ENCODE assay signal across 8 cellular contexts in the genomic region with DNA sequence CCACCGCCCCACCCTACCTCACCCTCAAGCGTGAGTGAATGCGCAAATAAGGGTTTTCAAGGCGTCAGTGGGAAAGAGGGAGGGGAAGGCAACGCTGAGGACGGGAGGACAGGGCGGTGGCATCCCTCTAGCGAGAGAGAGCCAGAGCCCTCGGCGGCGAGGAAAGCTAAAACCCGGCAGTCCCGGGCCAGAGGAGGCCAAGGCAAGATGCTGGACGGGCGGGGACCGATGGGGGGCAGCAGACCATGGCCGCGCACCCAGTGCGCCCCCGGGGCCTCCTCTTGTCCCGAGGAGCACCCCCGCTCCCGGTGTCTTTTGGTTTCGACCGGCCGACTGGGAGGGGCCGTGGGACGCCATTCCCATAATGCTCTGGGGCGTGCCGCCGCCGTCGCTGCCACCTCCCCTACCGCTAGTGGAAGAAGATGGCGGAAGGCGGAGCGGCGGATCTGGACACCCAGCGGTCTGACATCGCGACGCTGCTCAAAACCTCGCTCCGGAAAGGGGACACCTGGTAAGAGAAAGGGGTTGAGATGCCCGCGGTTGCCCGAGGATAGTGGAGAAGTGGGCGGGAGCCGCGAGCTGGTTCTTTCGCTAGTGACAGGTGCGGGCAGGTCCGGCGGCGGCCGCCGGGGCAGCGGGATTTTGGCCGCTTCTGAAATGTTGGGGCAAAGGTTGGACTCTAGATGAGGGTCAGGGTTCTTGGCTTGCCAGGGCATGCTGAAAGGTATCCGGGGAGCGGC. TPM values are rescaled to one million over a fixed set of nuclear protein-coding genes. Genes with fewer than 3 reads are reported as not detected.
DNase-seq lines count a peak whose midpoint lies in the region; ATAC-seq and TF ChIP-seq lines count a peak whose summit lies in the region.

A gene (plus strand): TSS at position 412 of the 740 bp plus-strand sequence. CDS start 11 bp downstream, at position 423.

- intact Hi-C loops in CD4-positive, alpha-beta memory T cell (cut with micrococcal nuclease): loop anchor here (1.0 to 10.0 kb wide), 8 partner anchors 37 to 1520 kb away; a partner anchor contains a TSS

- H3K27me3 ChIP-seq in CD4-positive, alpha-beta memory T cell (ENCODE audit: insufficient read depth, low read length): no peaks in the 10 kb centered on the region
- H3K27me3 ChIP-seq in lung (ENCODE audit: control insufficient read depth, insufficient read depth): no peaks in the 10 kb centered on the region

- peaks cover 31 to 76% (median 41%) of the 10 kb centered on the region in 4 donors for H3K4me1 Mint-ChIP-seq in CD4-positive, alpha-beta memory T cell

- no peaks in the 10 kb centered on the region for H3K27me3 Mint-ChIP-seq in CD4-positive, alpha-beta memory T cell

- H3K27ac ChIP-seq in CD4-positive, alpha-beta memory T cell (ENCODE audit: low read depth, low read length): peak within 1 kb of the TSS; percentile 90
- H3K27ac ChIP-seq in lung (ENCODE audit: low read depth in 1 of 2, low read length in 1 of 2): peak within 1 kb of the TSS; percentile 87 to 96

- no peaks in the 10 kb centered on the region for H3K9me3 ChIP-seq in CD4-positive, alpha-beta memory T cell (ENCODE audit: control insufficient read depth in 1 of 2, low read length in 2 of 2)
- no peaks in the 10 kb centered on the region for H3K9me3 ChIP-seq in lung (ENCODE audit: control insufficient read depth in 2 of 2, insufficient read depth in 1 of 2, low read length in 1 of 2)

- CTCF ChIA-PET in CD4-positive, alpha-beta memory T cell (lab: Charles Lee; ENCODE audit: partially characterized antibody): interaction anchor here (0.7 to 1.4 kb wide), 7 partner anchors 9 to 207 kb away, joined by 3 to 5 read pairs (median 3); a partner anchor contains a TSS

- peak; percentile 34 for TF ChIP-seq CTCF in lung (IDR thresholded peaks at IDR 0.05; ENCODE audit: control extremely low read depth, extremely low read depth)

- no peaks in the 10 kb centered on the region for H3K36me3 ChIP-seq in CD4-positive, alpha-beta memory T cell (ENCODE audit: insufficient read depth, low read length)
- no peaks in the 10 kb centered on the region for H3K36me3 ChIP-seq in lung (ENCODE audit: control insufficient read depth in 2 of 2, insufficient read depth in 2 of 2, low read length in 2 of 2)

- WGBS in lung, 2 donors: 0% methylated on average over 55 to 61 of the region's 61 CpGs

- peak; percentile 95 to 98 (median 97) for DNase-seq in CD4-positive, alpha-beta memory T cell
- peak; percentile 74 for DNase-seq in NCI-H82 treated with DMSO at 0.1 percent for 48 hours (lab: John Stamatoyannopoulos, UW; ENCODE audit: unreplicated experiment)
- DNase-seq in activated CD8-positive, alpha-beta memory T cell treated with anti-CD3 and anti-CD28 coated beads for 1 hour (ENCODE audit: extremely low read depth in 1 of 2, low read depth in 1 of 2): peak; percentile 90 to 93
- DNase-seq in effector CD4-positive, alpha-beta T cell: peak; percentile 92
- DNase-seq in lung (ENCODE audit: low spot score): peak; percentile 97
- DNase-seq in stimulated activated CD4-positive, alpha-beta T cell treated with anti-CD3 and anti-CD28 coated beads, TNF-alpha, amount 100 ng/mL, for 4 hours (ENCODE audit: low read depth in 3 of 3): peak; percentile 89 to 92 (median 92)

- H3K27ac Mint-ChIP-seq in CD4-positive, alpha-beta memory T cell: peak within 1 kb of the TSS; percentile 95 to 100 (median 99)

- H3K4me3 ChIP-seq in CD4-positive, alpha-beta memory T cell (ENCODE audit: low read length in 2 of 2): peak within 1 kb of the TSS; percentile 82 to 94
- H3K4me3 ChIP-seq in lung: peak within 1 kb of the TSS; percentile 97

- peak within 1 kb of the TSS; percentile 93 to 100 (median 98) for H3K4me3 Mint-ChIP-seq in CD4-positive, alpha-beta memory T cell

- peaks cover 71% of the 10 kb centered on the region for H3K4me1 ChIP-seq in CD4-positive, alpha-beta memory T cell (ENCODE audit: insufficient read depth, low read length)
- H3K4me1 ChIP-seq in lung (ENCODE audit: control insufficient read depth in 2 of 2, insufficient read depth in 2 of 2, low read length in 2 of 2): peaks cover 6 to 16% of the 10 kb centered on the region in 2 donors

- H3K9me3 Mint-ChIP-seq in CD4-positive, alpha-beta memory T cell: peaks cover 0 to 2% (median 0%) of the 10 kb centered on the region in 8 donors

- H3K36me3 Mint-ChIP-seq in CD4-positive, alpha-beta memory T cell: peaks cover 11 to 24% of the 10 kb centered on the region in 2 donors

- ATAC-seq in GM19438 (IDR thresholded peaks at IDR 0.05; ENCODE audit: low read depth, unreplicated experiment): peak; percentile 76
- ATAC-seq in HG03575 (IDR thresholded peaks at IDR 0.05; ENCODE audit: extremely low read depth, insufficient number of reproducible peaks, low FRiP score, unreplicated experiment): peak; percentile 48
- ATAC-seq in lung (ENCODE audit: insufficient read depth, low FRiP score): peak; percentile 96

- POLR2A ChIA-PET in CD4-positive, alpha-beta memory T cell (lab: Charles Lee; ENCODE audit: partially characterized antibody): interaction anchor here (0.8 to 3.7 kb wide), 22 partner anchors 9 to 1962 kb away, joined by 3 to 23 read pairs (median 4); a partner anchor contains a TSS

RNA-seq across cellular contexts. Expression of the gene that starts here (rescaled TPM):
- 100 to 1,000 TPM; 150 to 156 TPM for total RNA-seq in CD4-positive, alpha-beta memory T cell
- 10 to 100 TPM; 79.1 to 87.4 TPM for polyA plus RNA-seq in CD4-positive, alpha-beta memory T cell
- 100 to 1,000 TPM in 1 of 2 donors, 10 to 100 TPM in 1; 77.2 to 143 TPM for total RNA-seq in lung
- polyA plus RNA-seq in lung: 10 to 100 TPM; 62.0 to 88.0 TPM

Comparison
In these comparisons a context has a peak if more than half of its experiments do, and no peak if none do; other contexts are left out.
1. Peak in every context shown above with its lines: DNase-seq, ATAC-seq, H3K4me3 ChIP-seq and H3K27ac ChIP-seq.